In the genomic region with DNA sequence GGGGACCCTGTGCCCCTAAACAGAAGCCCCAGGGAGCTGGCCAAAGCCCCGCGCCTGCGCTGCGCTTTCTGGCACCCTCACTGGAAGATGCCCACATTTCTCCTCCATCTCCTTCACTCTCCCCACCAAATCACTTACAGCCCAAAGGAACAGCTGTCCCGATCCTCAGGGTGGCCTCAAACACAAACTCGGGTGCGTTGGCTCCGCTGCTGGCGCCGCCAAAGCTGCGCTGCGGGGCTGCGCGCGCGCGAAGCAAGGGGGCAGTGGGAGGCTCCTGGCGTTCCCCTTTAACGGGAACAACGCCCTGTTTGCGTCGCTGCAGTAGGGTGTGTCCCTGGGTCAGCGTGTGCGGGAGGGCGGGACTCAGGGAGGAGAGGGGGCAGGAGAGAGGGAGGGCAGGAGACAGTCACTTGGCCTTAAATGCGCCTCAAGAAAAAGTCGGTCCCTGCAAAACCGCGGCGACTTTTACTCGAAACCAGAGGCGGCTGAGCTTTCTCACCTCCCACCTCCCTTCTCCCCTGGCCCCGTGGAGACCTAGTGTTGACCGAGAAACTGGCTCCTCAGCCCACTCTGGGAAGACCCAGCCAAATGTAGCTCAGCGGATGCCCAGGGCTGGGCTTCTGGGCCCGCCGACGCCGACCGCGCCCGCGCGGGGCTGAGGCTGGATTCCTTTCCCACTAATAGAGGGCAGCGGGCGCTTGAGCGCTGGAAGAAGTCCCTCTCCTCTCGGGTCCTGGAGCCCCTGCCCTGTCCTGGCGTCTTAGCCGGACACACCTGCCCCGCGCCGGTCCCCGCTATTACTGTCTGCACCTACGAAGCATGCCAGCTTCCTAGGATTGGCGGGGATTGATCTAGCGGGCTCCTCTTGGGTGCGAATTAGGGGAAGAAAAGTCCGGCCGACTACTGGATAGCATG, we compare ENCODE assay signal across 1 cellular context.
A peak's percentile ranks its signal among the peaks of the same experiment; 100 is the strongest.
TF ChIP-seq lines count a peak whose summit lies in the region.

No MANE protein-coding gene starts in this region.

TF ChIP-seq in K562, 482 proteins besides CTCF, POLR2A, EP300 and RAD21 (continued from another document and continues in another):
- TF ChIP-seq, protein P1, sequence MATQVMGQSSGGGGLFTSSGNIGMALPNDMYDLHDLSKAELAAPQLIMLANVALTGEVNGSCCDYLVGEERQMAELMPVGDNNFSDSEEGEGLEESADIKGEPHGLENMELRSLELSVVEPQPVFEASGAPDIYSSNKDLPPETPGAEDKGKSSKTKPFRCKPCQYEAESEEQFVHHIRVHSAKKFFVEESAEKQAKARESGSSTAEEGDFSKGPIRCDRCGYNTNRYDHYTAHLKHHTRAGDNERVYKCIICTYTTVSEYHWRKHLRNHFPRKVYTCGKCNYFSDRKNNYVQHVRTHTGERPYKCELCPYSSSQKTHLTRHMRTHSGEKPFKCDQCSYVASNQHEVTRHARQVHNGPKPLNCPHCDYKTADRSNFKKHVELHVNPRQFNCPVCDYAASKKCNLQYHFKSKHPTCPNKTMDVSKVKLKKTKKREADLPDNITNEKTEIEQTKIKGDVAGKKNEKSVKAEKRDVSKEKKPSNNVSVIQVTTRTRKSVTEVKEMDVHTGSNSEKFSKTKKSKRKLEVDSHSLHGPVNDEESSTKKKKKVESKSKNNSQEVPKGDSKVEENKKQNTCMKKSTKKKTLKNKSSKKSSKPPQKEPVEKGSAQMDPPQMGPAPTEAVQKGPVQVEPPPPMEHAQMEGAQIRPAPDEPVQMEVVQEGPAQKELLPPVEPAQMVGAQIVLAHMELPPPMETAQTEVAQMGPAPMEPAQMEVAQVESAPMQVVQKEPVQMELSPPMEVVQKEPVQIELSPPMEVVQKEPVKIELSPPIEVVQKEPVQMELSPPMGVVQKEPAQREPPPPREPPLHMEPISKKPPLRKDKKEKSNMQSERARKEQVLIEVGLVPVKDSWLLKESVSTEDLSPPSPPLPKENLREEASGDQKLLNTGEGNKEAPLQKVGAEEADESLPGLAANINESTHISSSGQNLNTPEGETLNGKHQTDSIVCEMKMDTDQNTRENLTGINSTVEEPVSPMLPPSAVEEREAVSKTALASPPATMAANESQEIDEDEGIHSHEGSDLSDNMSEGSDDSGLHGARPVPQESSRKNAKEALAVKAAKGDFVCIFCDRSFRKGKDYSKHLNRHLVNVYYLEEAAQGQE (CRISPR knock-in tag; IDR thresholded peaks at IDR 0.05; ENCODE audit: low read depth): no peak
- TF ChIP-seq BRD4 (IDR thresholded peaks at IDR 0.05): no peak
- no peak for TF ChIP-seq PCBP1 (IDR thresholded peaks at IDR 0.05; ENCODE audit: low read depth, low read length, poor library complexity, severe bottlenecking)
- peak; percentile 61 to 68; a peak in 2 of 4 replicates for TF ChIP-seq MAZ (CRISPR knock-in tag; conservative IDR thresholded peaks at IDR 0.05 in 1 of 2, IDR thresholded peaks at IDR 0.05 in 1 of 2)
- TF ChIP-seq L3MBTL2 (IDR thresholded peaks at IDR 0.05): 0 out of 2 replicates have a peak, but pooled peaks have one; percentile 41
- TF ChIP-seq E2F3 (CRISPR knock-in tag; IDR thresholded peaks at IDR 0.05): no peak
- no peak for TF ChIP-seq FOXJ2 (tag; IDR thresholded peaks at IDR 0.05)
- no peak for TF ChIP-seq RBM14 (IDR thresholded peaks at IDR 0.05; ENCODE audit: borderline replicate concordance, insufficient read depth, low read depth, low read length)
- no peak for TF ChIP-seq BACH1 (tag; IDR thresholded peaks at IDR 0.05)
- no peak for TF ChIP-seq RBBP5 (IDR thresholded peaks at IDR 0.05; ENCODE audit: borderline replicate concordance, insufficient read depth, low read length, poor library complexity, severe bottlenecking)
- no peak for TF ChIP-seq PTRF (tag; IDR thresholded peaks at IDR 0.05)
- TF ChIP-seq, protein P2, sequence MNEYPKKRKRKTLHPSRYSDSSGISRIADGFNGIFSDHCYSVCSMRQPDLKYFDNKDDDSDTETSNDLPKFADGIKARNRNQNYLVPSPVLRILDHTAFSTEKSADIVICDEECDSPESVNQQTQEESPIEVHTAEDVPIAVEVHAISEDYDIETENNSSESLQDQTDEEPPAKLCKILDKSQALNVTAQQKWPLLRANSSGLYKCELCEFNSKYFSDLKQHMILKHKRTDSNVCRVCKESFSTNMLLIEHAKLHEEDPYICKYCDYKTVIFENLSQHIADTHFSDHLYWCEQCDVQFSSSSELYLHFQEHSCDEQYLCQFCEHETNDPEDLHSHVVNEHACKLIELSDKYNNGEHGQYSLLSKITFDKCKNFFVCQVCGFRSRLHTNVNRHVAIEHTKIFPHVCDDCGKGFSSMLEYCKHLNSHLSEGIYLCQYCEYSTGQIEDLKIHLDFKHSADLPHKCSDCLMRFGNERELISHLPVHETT (CRISPR knock-in tag; conservative IDR thresholded peaks at IDR 0.05 in 1 of 2, IDR thresholded peaks at IDR 0.05 in 1 of 2): no peak
- peak in 1 of 2 experiments; percentile 70 for TF ChIP-seq E2F6 (IDR thresholded peaks at IDR 0.05; ENCODE audit: borderline replicate concordance in 1 of 2, extremely low read depth in 1 of 2, insufficient read depth in 1 of 2, insufficient read length in 1 of 2, low read depth in 1 of 2, low read length in 1 of 2, poor library complexity in 1 of 2, severe bottlenecking in 1 of 2)
- no peak for TF ChIP-seq GTF2E2 (tag; IDR thresholded peaks at IDR 0.05)
- TF ChIP-seq MBD2 (IDR thresholded peaks at IDR 0.05; ENCODE audit: borderline replicate concordance, low read depth): no peak
- no peak for TF ChIP-seq KLF16 (IDR thresholded peaks at IDR 0.05)
- peak; percentile 54 for TF ChIP-seq RBFOX2 (IDR thresholded peaks at IDR 0.05; ENCODE audit: low read depth, low read length)
- no peak for TF ChIP-seq ZNF140 (CRISPR knock-in tag; IDR thresholded peaks at IDR 0.05)
- no peak for TF ChIP-seq EWSR1 (IDR thresholded peaks at IDR 0.05; ENCODE audit: borderline replicate concordance, low read depth, partially characterized antibody)
- TF ChIP-seq YY1 (IDR thresholded peaks at IDR 0.05; ENCODE audit: borderline replicate concordance in 1 of 3, control insufficient read depth in 1 of 3, extremely low read depth in 1 of 3, insufficient read depth in 3 of 3, insufficient read length in 1 of 3, insufficient replicate concordance in 2 of 3, low read depth in 1 of 3, low read length in 2 of 3): no peak
- TF ChIP-seq CBX8 (IDR thresholded peaks at IDR 0.05; ENCODE audit: borderline replicate concordance, extremely low read depth, low read depth, low read length, poor library complexity, severe bottlenecking): no peak
- TF ChIP-seq ZNF217 (CRISPR knock-in tag; IDR thresholded peaks at IDR 0.05): no peak
- TF ChIP-seq TEAD1 (CRISPR knock-in tag; IDR thresholded peaks at IDR 0.05): no peak
- TF ChIP-seq ZNF347 (CRISPR knock-in tag; IDR thresholded peaks at IDR 0.05; ENCODE audit: low read depth): no peak
- no peak for TF ChIP-seq NELFE (IDR thresholded peaks at IDR 0.05; ENCODE audit: insufficient read depth, insufficient read length)
- no peak for TF ChIP-seq FOXA3 (CRISPR knock-in tag; conservative IDR thresholded peaks at IDR 0.05 in 1 of 2, IDR thresholded peaks at IDR 0.05 in 1 of 2)
- TF ChIP-seq, protein P3, sequence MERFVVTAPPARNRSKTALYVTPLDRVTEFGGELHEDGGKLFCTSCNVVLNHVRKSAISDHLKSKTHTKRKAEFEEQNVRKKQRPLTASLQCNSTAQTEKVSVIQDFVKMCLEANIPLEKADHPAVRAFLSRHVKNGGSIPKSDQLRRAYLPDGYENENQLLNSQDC (CRISPR knock-in tag; IDR thresholded peaks at IDR 0.05): no peak
- TF ChIP-seq, protein P4, sequence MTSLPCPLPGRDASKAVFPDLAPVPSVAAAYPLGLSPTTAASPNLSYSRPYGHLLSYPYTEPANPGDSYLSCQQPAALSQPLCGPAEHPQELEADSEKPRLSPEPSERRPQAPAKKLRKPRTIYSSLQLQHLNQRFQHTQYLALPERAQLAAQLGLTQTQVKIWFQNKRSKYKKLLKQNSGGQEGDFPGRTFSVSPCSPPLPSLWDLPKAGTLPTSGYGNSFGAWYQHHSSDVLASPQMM (CRISPR knock-in tag; IDR thresholded peaks at IDR 0.05): no peak
- no peak for TF ChIP-seq CREB1 (IDR thresholded peaks at IDR 0.05)
- peak; percentile 56; the same call in 1 of the 2 replicates for TF ChIP-seq CREB1 (CRISPR knock-in tag; IDR thresholded peaks at IDR 0.05)
- peak; percentile 38; the same call in 1 of the 2 replicates for TF ChIP-seq KLF1 (tag; IDR thresholded peaks at IDR 0.05)
- TF ChIP-seq TCFL5 (CRISPR knock-in tag; conservative IDR thresholded peaks at IDR 0.05): no peak
- TF ChIP-seq, protein P5, sequence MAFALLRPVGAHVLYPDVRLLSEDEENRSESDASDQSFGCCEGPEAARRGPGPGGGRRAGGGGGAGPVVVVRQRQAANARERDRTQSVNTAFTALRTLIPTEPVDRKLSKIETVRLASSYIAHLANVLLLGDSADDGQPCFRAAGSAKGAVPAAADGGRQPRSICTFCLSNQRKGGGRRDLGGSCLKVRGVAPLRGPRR (CRISPR knock-in tag; IDR thresholded peaks at IDR 0.05): no peak
- no peak for TF ChIP-seq MAFF (IDR thresholded peaks at IDR 0.05; ENCODE audit: low read length)
- no peak for TF ChIP-seq ZNF232 (CRISPR knock-in tag; IDR thresholded peaks at IDR 0.05)
- no peak for TF ChIP-seq ZNF655 (CRISPR knock-in tag; IDR thresholded peaks at IDR 0.05)
- TF ChIP-seq, protein P6, sequence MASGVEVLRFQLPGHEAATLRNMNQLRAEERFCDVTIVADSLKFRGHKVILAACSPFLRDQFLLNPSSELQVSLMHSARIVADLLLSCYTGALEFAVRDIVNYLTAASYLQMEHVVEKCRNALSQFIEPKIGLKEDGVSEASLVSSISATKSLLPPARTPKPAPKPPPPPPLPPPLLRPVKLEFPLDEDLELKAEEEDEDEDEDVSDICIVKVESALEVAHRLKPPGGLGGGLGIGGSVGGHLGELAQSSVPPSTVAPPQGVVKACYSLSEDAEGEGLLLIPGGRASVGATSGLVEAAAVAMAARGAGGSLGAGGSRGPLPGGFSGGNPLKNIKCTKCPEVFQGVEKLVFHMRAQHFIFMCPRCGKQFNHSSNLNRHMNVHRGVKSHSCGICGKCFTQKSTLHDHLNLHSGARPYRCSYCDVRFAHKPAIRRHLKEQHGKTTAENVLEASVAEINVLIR (CRISPR knock-in tag; IDR thresholded peaks at IDR 0.05): no peak
- TF ChIP-seq ZNF174 (CRISPR knock-in tag; IDR thresholded peaks at IDR 0.05): no peak
- TF ChIP-seq ZNF24 (IDR thresholded peaks at IDR 0.05): no peak
- no peak for TF ChIP-seq ZNF785 (CRISPR knock-in tag; IDR thresholded peaks at IDR 0.05)
- TF ChIP-seq ARNT (IDR thresholded peaks at IDR 0.05): no peak
- no peak for TF ChIP-seq ZNF551 (CRISPR knock-in tag; IDR thresholded peaks at IDR 0.05)
- TF ChIP-seq, protein P7, sequence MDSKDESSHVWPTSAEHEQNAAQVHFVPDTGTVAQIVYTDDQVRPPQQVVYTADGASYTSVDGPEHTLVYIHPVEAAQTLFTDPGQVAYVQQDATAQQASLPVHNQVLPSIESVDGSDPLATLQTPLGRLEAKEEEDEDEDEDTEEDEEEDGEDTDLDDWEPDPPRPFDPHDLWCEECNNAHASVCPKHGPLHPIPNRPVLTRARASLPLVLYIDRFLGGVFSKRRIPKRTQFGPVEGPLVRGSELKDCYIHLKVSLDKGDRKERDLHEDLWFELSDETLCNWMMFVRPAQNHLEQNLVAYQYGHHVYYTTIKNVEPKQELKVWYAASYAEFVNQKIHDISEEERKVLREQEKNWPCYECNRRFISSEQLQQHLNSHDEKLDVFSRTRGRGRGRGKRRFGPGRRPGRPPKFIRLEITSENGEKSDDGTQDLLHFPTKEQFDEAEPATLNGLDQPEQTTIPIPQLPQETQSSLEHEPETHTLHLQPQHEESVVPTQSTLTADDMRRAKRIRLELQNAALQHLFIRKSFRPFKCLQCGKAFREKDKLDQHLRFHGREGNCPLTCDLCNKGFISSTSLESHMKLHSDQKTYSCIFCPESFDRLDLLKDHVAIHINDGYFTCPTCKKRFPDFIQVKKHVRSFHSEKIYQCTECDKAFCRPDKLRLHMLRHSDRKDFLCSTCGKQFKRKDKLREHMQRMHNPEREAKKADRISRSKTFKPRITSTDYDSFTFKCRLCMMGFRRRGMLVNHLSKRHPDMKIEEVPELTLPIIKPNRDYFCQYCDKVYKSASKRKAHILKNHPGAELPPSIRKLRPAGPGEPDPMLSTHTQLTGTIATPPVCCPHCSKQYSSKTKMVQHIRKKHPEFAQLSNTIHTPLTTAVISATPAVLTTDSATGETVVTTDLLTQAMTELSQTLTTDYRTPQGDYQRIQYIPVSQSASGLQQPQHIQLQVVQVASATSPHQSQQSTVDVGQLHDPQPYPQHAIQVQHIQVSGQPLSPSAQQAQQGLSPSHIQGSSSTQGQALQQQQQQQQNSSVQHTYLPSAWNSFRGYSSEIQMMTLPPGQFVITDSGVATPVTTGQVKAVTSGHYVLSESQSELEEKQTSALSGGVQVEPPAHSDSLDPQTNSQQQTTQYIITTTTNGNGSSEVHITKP (IDR thresholded peaks at IDR 0.05; ENCODE audit: partially characterized antibody): no peak
- no peak for TF ChIP-seq NFYB (IDR thresholded peaks at IDR 0.05; ENCODE audit: extremely low read depth, insufficient read length)
- no peak for TF ChIP-seq SP2 (IDR thresholded peaks at IDR 0.05; ENCODE audit: extremely low read depth, low read depth, low read length, poor library complexity, severe bottlenecking)
- TF ChIP-seq RHOXF2B (CRISPR knock-in tag; conservative IDR thresholded peaks at IDR 0.05): no peak
- no peak for TF ChIP-seq TFAM (CRISPR knock-in tag; conservative IDR thresholded peaks at IDR 0.05)
- TF ChIP-seq SRSF9 (IDR thresholded peaks at IDR 0.05; ENCODE audit: borderline replicate concordance, low read depth, low read length): no peak
- no peak for TF ChIP-seq ZBTB5 (IDR thresholded peaks at IDR 0.05)
